ENCODE assay signal across 8 cellular contexts in the genomic region with DNA sequence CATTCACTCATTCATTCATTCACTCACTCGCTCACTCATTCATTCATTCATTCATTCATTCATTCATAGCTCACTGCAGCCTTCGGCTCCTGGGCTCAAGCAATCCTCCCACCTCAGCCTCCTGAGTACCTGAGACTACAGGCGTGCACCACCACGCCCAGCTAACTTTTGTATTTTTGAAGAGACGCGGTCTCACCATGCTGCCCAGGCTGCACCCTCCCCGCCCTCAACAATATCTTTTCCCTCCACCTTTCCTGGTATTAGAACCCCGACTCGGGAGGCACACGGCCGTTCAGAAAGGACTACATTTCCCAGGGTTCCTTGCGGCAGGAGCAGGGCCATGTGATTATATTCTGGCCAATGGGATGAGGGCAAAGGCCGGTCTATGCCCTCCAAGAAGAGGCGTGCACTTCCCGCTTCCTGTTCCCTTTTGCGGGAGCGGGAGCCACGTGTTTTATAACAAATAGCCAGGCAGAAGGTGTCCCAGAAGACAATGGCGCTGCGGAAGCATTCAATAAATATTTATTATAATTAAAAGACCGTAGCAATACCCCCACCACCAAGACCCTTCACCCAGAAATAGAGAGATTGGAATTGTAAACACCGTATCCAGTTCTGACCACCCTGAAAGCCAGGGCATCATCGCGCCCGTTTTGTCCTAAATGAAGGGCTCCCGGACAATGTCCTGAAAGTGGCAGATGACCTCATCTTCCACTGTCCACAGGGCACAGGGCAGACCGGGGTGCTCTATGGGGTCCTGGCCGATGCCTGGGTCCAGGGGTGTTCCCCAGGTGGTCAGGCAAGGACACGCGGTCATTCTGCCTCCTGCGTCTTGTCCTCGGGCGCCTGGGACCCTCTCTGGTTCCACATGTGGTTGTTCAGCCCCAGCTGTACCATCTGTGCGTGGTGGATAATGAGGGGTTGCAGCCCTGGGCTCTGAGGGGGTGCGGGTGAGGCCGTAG. TPM values are rescaled to one million over a fixed set of nuclear protein-coding genes. Genes with fewer than 3 reads are reported as not detected.
DNase-seq lines count a peak whose midpoint lies in the region; ATAC-seq and TF ChIP-seq lines count a peak whose summit lies in the region.

No MANE protein-coding gene starts in this region.

- H4K20me1 ChIP-seq in PC-9 (ENCODE audit: insufficient read depth): no peaks in the 10 kb centered on the region

- peak overlapping the region; percentile 48 for H3K4me3 ChIP-seq in Jurkat, Clone E6-1 (ENCODE audit: low read length)
- H3K4me3 ChIP-seq in PC-9: peak overlapping the region; percentile 52; the same call in 1 of the 2 replicates
- H3K4me3 ChIP-seq in mucosa of stomach (ENCODE audit: low read length): peak overlapping the region; percentile 12

- H2AFZ ChIP-seq in PC-9: peak overlapping the region; percentile 28; the same call in 1 of the 2 replicates

- POLR2A ChIA-PET in PC-9 (lab: Charles Lee; ENCODE audit: unreplicated experiment): no interaction called here

- H3K4me1 ChIP-seq in PC-9 (replicated peaks; ENCODE audit: insufficient read depth) (no peaks in the 10 kb centered on the region), mucosa of stomach (ENCODE audit: control insufficient read depth, insufficient read depth, low read length) (peaks cover 10% of the 10 kb centered on the region)

- DNase-seq in DMS114 treated with DMSO at 0.1 percent for 48 hours (lab: John Stamatoyannopoulos, UW; ENCODE audit: unreplicated experiment) (peak; percentile 55), PC-9 (peak; percentile 69 to 74), activated T-cell treated with anti-CD3 and anti-CD28 coated beads for 4 hours (peak; percentile 65), epithelial cell of prostate (ENCODE audit: low read depth, low spot score) (no peak)
- DNase-seq in Jurkat, Clone E6-1 (ENCODE audit: low read depth, low spot score): peak; percentile 91
- peak; percentile 47 to 50 for DNase-seq in stimulated activated CD8-positive, alpha-beta memory T cell treated with anti-CD3 and anti-CD28 coated beads, Interleukin-4, amount 100 ng/mL, for 4 hours (ENCODE audit: low read depth in 2 of 2, low spot score in 1 of 2)

- H3K9me2 ChIP-seq in PC-9 (ENCODE audit: insufficient read depth): no peaks in the 10 kb centered on the region

- TF ChIP-seq CTCF in PC-9 (conservative IDR thresholded peaks at IDR 0.05): no peak

- H3F3A ChIP-seq in PC-9 (ENCODE audit: insufficient read depth, low read depth): peaks cover 24% of the 10 kb centered on the region

- no peaks in the 10 kb centered on the region for H3K27me3 ChIP-seq in PC-9 (ENCODE audit: insufficient read depth, low read depth)
- no peaks in the 10 kb centered on the region for H3K27me3 ChIP-seq in mucosa of stomach (ENCODE audit: control insufficient read depth, insufficient read depth, low read length)

- H3K36me3 ChIP-seq in PC-9 (ENCODE audit: low read depth) (no peaks in the 10 kb centered on the region), mucosa of stomach (ENCODE audit: control insufficient read depth, insufficient read depth, low read length) (no peaks in the 10 kb centered on the region)

- no peak overlapping the region for H3K9ac ChIP-seq in mucosa of stomach (ENCODE audit: low read length)

- intact Hi-C loops in PC-9 (cut with micrococcal nuclease; ENCODE audit: unreplicated experiment): no loop called here

- CTCF ChIA-PET in PC-9 (lab: Charles Lee): no interaction called here

- BruUV-seq in PC-9 (replicated peaks; lab: Mats Ljungman, UMichigan): no TSS peak

- H3K9me3 ChIP-seq in PC-9 (ENCODE audit: insufficient read depth, low read depth) (no peaks in the 10 kb centered on the region), mucosa of stomach (ENCODE audit: control insufficient read depth, low read length) (no peaks in the 10 kb centered on the region)

- no peak for ATAC-seq in GM21515 (IDR thresholded peaks at IDR 0.05; ENCODE audit: unreplicated experiment)

- H3K27ac ChIP-seq in PC-9: no peak overlapping the region
- peak overlapping the region; percentile 21 for H3K27ac ChIP-seq in epithelial cell of prostate

- H3K79me2 ChIP-seq in PC-9 (ENCODE audit: low read depth): no peaks in the 10 kb centered on the region

- peak overlapping the region; percentile 88 for H3K4me2 ChIP-seq in PC-9

RNA-seq across cellular contexts. Expression of a gene that starts 15.8 kb away (rescaled TPM):
- 10.2 TPM for polyA plus RNA-seq in Jurkat, Clone E6-1 (2012; ENCODE audit: insufficient read depth, insufficient read length)
- 9.9 and 12.7 TPM in 2 replicates for total RNA-seq in PC-9 (2021)

RNA-seq across cellular contexts. Expression of a gene that starts 24.2 kb away (rescaled TPM):
- 0.86 TPM for polyA plus RNA-seq in Jurkat, Clone E6-1 (2012; ENCODE audit: insufficient read depth, insufficient read length)
- total RNA-seq in PC-9 (2021): 6.5 and 7.0 TPM in 2 replicates

RNA-seq across cellular contexts. Expression of a gene that starts 51.8 kb away (rescaled TPM):
- polyA plus RNA-seq in Jurkat, Clone E6-1 (2012; ENCODE audit: insufficient read depth, insufficient read length): 29.5 TPM
- total RNA-seq in PC-9 (2021): 95.9 and 104 TPM in 2 replicates
